26 cellular contexts compared by ENCODE assay signal in the genomic region with DNA sequence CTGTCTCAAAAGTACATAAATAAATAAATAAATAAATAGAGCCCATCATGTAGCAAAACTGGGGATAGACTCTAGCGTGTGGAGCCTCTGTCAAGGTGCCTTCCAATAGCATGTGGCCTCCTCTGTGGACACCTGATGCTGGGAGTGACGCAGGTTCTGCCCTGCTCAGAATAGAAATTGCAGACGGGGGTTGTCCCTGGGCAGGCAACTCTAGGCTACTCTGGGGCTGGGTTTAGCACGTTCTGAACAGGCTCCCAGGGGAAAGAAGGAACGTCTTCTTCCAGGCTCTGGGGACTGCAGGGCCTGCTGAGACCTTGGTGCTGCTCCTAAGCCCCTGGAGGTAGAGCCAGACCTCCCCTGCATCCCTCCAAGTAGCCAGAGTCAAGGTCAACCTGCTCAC.
DNase-seq lines count a peak whose midpoint lies in the region; ATAC-seq and TF ChIP-seq lines count a peak whose summit lies in the region.
"Had no signal": no experiment of that assay in that cellular context is flagged by ENCODE, and none has a peak within 500 bp of the region (broad histone marks: within the 10 kb centered on the region; RNA-seq: fewer than 3 reads in every experiment).

No MANE protein-coding gene starts in this region.

- ATAC-seq in gastrocnemius medialis: peak; percentile 94 to 95
- ATAC-seq: PC-3 had no signal

- H4K20me1 ChIP-seq in BLaER1: no peaks in the 10 kb centered on the region

- no peaks in the 10 kb centered on the region for H3K27me3 ChIP-seq in BLaER1
- no peaks in the 10 kb centered on the region for H3K27me3 ChIP-seq in gastrocnemius medialis
- H3K27me3 ChIP-seq: BE2C, MG63 had no signal

- in situ Hi-C loops in gastrocnemius medialis (cut with MboI; ENCODE audit: low sequenced_read_pairs in 4 of 4): no loop called here

- H3K27ac Mint-ChIP-seq in activated CD4-positive, alpha-beta memory T cell treated with anti-CD3 and anti-CD28 coated beads for 36 hours: no peak overlapping the region

- H3K9me3 ChIP-seq in BLaER1 (no peaks in the 10 kb centered on the region), gastrocnemius medialis (no peaks in the 10 kb centered on the region)
- H3K9me3 ChIP-seq: BE2C, MG63 had no signal

- H3K4me3 ChIP-seq in BLaER1: no peak overlapping the region
- H3K4me3 ChIP-seq in gastrocnemius medialis: no peak overlapping the region
- H3K4me3 ChIP-seq: MG63 had no signal

- 0 out of 2 replicates have a peak overlapping the region, but pooled peaks have one; percentile 13 for H3K4me2 ChIP-seq in BLaER1

- intact Hi-C loops in cardiac septum (cut with DNase I) (no loop called here), gastrocnemius medialis (cut with DNase I; ENCODE audit: low total_unique reads) (no loop called here)
- intact Hi-C loops in activated CD4-positive, alpha-beta memory T cell treated with anti-CD3 and anti-CD28 coated beads for 36 hours (cut with micrococcal nuclease): no loop called here

- no peak overlapping the region for H3K9ac ChIP-seq in BLaER1

- POLR2A ChIA-PET in activated CD4-positive, alpha-beta memory T cell treated with anti-CD3 and anti-CD28 coated beads for 36 hours (lab: Charles Lee): no interaction called here

- H3K27me3 Mint-ChIP-seq in activated CD4-positive, alpha-beta memory T cell treated with anti-CD3 and anti-CD28 coated beads for 36 hours: no peaks in the 10 kb centered on the region

- H3K4me3 Mint-ChIP-seq in activated CD4-positive, alpha-beta memory T cell treated with anti-CD3 and anti-CD28 coated beads for 36 hours: no peak overlapping the region

- no peaks in the 10 kb centered on the region for H3K9me3 Mint-ChIP-seq in activated CD4-positive, alpha-beta memory T cell treated with anti-CD3 and anti-CD28 coated beads for 36 hours

- no peaks in the 10 kb centered on the region for H3K4me1 Mint-ChIP-seq in activated CD4-positive, alpha-beta memory T cell treated with anti-CD3 and anti-CD28 coated beads for 36 hours (ENCODE audit: low read depth)

- TF ChIP-seq POLR2A in gastrocnemius medialis (IDR thresholded peaks at IDR 0.05): no peak

- H3K4me1 ChIP-seq in BLaER1 (peaks cover 6% of the 10 kb centered on the region; the same call in 1 of the 2 replicates), gastrocnemius medialis (peaks cover 0 to 13% of the 10 kb centered on the region in 2 donors)

- CTCF ChIA-PET in activated CD4-positive, alpha-beta memory T cell treated with anti-CD3 and anti-CD28 coated beads for 36 hours (lab: Charles Lee): no interaction called here

- H3K36me3 ChIP-seq in BLaER1 (no peaks in the 10 kb centered on the region), gastrocnemius medialis (no peaks in the 10 kb centered on the region)
- H3K36me3 ChIP-seq: BE2C, MG63 had no signal

- H3K27ac ChIP-seq in BLaER1 (no peak overlapping the region), gastrocnemius medialis (peak overlapping the region; percentile 33 to 69 (median 48))

- DNase-seq in cardiac septum (ENCODE audit: low spot score): peak; percentile 74
- peak; percentile 65 for DNase-seq in left kidney (ENCODE audit: low read depth, low spot score)
- peak; percentile 31 to 64 for DNase-seq in gastrocnemius medialis
- DNase-seq in stimulated activated CD4-positive, alpha-beta T cell treated with anti-CD3 and anti-CD28 coated beads, Interleukin-2, amount 100 ng/mL, for 48 hours: no peak
- DNase-seq in nucleus accumbens (lab: John Stamatoyannopoulos, UW): no peak
- no peak for DNase-seq in activated effector memory CD4-positive, alpha-beta T cell treated with Interleukin-2 at 50 U/mL for 16 hours
- DNase-seq in activated CD4-positive, alpha-beta memory T cell treated with anti-CD3 and anti-CD28 coated beads for 36 hours: no peak
- DNase-seq: 8988T; ACHN; BE2C; Calu3; DND-41; HCEC 1CT; IMR-90; KG1; MG63; NCI-H1105 treated with DMSO at 0.1 percent for 48 hours; NCI-H146; NCI-H1930; NCI-H446 treated with DMSO at 0.1 percent for 48 hours; NCI-H526; NCI-H82; NK-92 treated with Interleukin-12 subunit alpha and Interleukin-12 subunit beta, amount 100 ng/mL, for 24 hours; PC-3; SHP77 had no signal

- TF ChIP-seq CTCF in gastrocnemius medialis (IDR thresholded peaks at IDR 0.05 in 4 of 5, conservative IDR thresholded peaks at IDR 0.05 in 1 of 5): no peak

- no peaks in the 10 kb centered on the region for H3K36me3 Mint-ChIP-seq in activated CD4-positive, alpha-beta memory T cell treated with anti-CD3 and anti-CD28 coated beads for 36 hours

Comparison
In these comparisons a context has a peak if more than half of its experiments do, and no peak if none do; other contexts are left out.
1. DNase-seq: peak in cardiac septum (single experiment), left kidney (single experiment) and gastrocnemius medialis (2 of 2); none in stimulated activated CD4-positive, alpha-beta T cell treated with anti-CD3 and anti-CD28 coated beads, Interleukin-2, amount 100 ng/mL, for 48 hours (0 of 2), nucleus accumbens (0 of 56), activated effector memory CD4-positive, alpha-beta T cell treated with Interleukin-2 at 50 U/mL for 16 hours (single experiment) and activated CD4-positive, alpha-beta memory T cell treated with anti-CD3 and anti-CD28 coated beads for 36 hours (single experiment).